Comparison of ENCODE assay signal across 8 cellular contexts in the genomic region with DNA sequence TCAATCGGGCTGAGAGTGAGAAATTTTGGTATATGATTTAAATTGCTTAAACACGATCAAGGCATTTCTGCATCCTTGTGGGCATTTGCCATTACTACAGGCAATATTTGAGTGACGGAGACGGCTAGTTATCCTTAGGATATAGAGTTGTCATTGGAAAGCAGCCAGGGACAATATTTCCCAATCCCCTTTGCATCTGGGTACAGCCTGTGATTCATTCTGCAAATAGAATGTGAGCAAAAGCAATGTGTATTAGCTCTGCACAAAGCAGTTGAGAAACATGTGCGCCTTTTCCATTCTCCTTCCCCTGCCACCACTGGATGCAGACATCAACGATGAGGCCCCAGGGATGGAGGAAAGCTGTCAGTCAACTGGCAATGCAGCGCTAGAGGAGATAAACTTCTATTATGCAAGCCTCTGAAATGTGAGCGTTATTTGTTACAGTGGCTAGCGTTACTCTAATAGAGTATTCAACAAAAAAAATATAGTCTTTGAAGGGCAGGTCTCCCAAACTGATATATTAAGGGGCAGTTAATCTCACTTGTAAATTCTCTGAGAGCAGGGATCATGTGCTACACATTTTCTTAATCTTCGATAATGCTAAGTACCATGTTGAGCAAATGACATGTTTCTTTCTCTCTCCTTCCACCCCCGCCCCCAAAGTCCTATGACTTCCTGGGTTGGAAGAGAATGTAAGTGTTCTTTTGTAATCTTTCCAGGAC. TPM values are rescaled to one million over a fixed set of nuclear protein-coding genes. Genes with fewer than 3 reads are reported as not detected.
DNase-seq lines count a peak whose midpoint lies in the region; ATAC-seq and TF ChIP-seq lines count a peak whose summit lies in the region.

No MANE protein-coding gene starts in this region.

- no peaks in the 10 kb centered on the region for H3K36me3 ChIP-seq in osteoblast (ENCODE audit: insufficient read depth, low read length)

- H3K9me3 ChIP-seq in osteoblast (ENCODE audit: low read depth, low read length): no peaks in the 10 kb centered on the region

- peak overlapping the region; percentile 41 for H2AFZ ChIP-seq in osteoblast (ENCODE audit: low read length)

- peaks cover 26% of the 10 kb centered on the region for H3K4me1 ChIP-seq in osteoblast (ENCODE audit: insufficient read depth, low read length)

- no peak for ATAC-seq in HG03175 (IDR thresholded peaks at IDR 0.05; ENCODE audit: unreplicated experiment)

- TF ChIP-seq CTCF in GM12873 (IDR thresholded peaks at IDR 0.05; ENCODE audit: insufficient read depth, low read depth, low read length, missing control alignments) (peak; percentile 14), epithelial cell of esophagus (IDR thresholded peaks at IDR 0.05; ENCODE audit: insufficient read depth, low read depth, low read length, missing control alignments) (peak; percentile 62), osteoblast (IDR thresholded peaks at IDR 0.05; ENCODE audit: extremely low read depth, low read depth, low read length) (peak; percentile 52)

- DNase-seq in NOMO-1 treated with DMSO at 0.1 percent for 48 hours (lab: John Stamatoyannopoulos, UW; ENCODE audit: unreplicated experiment) (peak; percentile 42), epithelial cell of esophagus (ENCODE audit: low read depth) (peak; percentile 99), osteoblast (ENCODE audit: insufficient read length, low spot score, missing footprints) (peak; percentile 91), HUDEP-2 (lab: John Stamatoyannopoulos, UW; ENCODE audit: unreplicated experiment in 76 of 76) (no peak)
- no peak for DNase-seq in stimulated activated CD4-positive, alpha-beta T cell treated with anti-CD3 and anti-CD28 coated beads, Interleukin-12 subunit alpha, Interleukin-12 subunit beta, amount 100 ng/mL, for 4 hours
- DNase-seq in activated T-cell treated with anti-CD3 and anti-CD28 coated beads, Interleukin-2, amount 50 U/mL, for 1 hour: no peak

- H4K20me1 ChIP-seq in osteoblast (ENCODE audit: insufficient read depth, low read length): no peaks in the 10 kb centered on the region

- H3K4me3 ChIP-seq in epithelial cell of esophagus (ENCODE audit: low read length): no peak overlapping the region
- peak overlapping the region; percentile 10 for H3K4me3 ChIP-seq in osteoblast (ENCODE audit: insufficient read depth, low read length)

- peak overlapping the region; percentile 70 for H3K4me2 ChIP-seq in osteoblast (ENCODE audit: insufficient read depth, low read length)

- peak overlapping the region; percentile 75 for H3K27ac ChIP-seq in osteoblast (ENCODE audit: low read depth, low read length)

- no peaks in the 10 kb centered on the region for H3K27me3 ChIP-seq in osteoblast (ENCODE audit: insufficient read depth, low read length)

- H3K79me2 ChIP-seq in osteoblast (ENCODE audit: insufficient read depth, low read length): no peaks in the 10 kb centered on the region

RNA-seq across cellular contexts. Expression of gene NCOA3, which starts 37.1 kb away (rescaled TPM):
- 41.5 and 44.5 TPM in 2 replicates for total RNA-seq in osteoblast

Comparison
In these comparisons a context has a peak if more than half of its experiments do, and no peak if none do; other contexts are left out.
1. DNase-seq: peak in NOMO-1 treated with DMSO at 0.1 percent for 48 hours (single experiment), epithelial cell of esophagus (single experiment) and osteoblast (single experiment); none in stimulated activated CD4-positive, alpha-beta T cell treated with anti-CD3 and anti-CD28 coated beads, Interleukin-12 subunit alpha, Interleukin-12 subunit beta, amount 100 ng/mL, for 4 hours (single experiment), HUDEP-2 (0 of 76) and activated T-cell treated with anti-CD3 and anti-CD28 coated beads, Interleukin-2, amount 50 U/mL, for 1 hour (single experiment).
2. Peak in every context shown above with its lines, with median percentiles within 50 percentile points of each other: CTCF ChIP-seq.